ENCODE assay signal across 28 cellular contexts in genomic region chr4:72564789-72565188, GRCh38. TPM values are rescaled to one million over a fixed set of nuclear protein-coding genes. Genes with fewer than 3 reads are reported as not detected.
"Had no signal": no experiment of that assay in that cellular context is flagged by ENCODE, and none has a peak within 500 bp of the region (broad histone marks: within the 10 kb centered on the region; RNA-seq: fewer than 3 reads in every experiment).

No MANE protein-coding gene starts in this region.

- DNase-seq: naive thymus-derived CD4-positive, alpha-beta T cell; natural killer cell; occipital lobe; posterior cingulate gyrus; psoas muscle; right cardiac atrium; stimulated activated CD4-positive, alpha-beta T cell treated with anti-CD3 and anti-CD28 coated beads, Interleukin-15, amount 100 ng/mL, for 24 hours; stimulated activated CD4-positive, alpha-beta T cell treated with anti-CD3 and anti-CD28 coated beads, Interleukin-2, amount 100 ng/mL, for 24 hours; stimulated activated CD4-positive, alpha-beta T cell treated with anti-CD3 and anti-CD28 coated beads, Interleukin-2, amount 100 ng/mL, for 48 hours; stimulated activated CD4-positive, alpha-beta T cell treated with anti-CD3 and anti-CD28 coated beads, Interleukin-4, amount 100 ng/mL, for 24 hours; stimulated activated naive B cell treated with anti-CD40 and anti-IgM and Interleukin-4, amounts not matched to agents 10 μg/mL and 1 μg/mL and 100 μg/mL, for 72 hours; stimulated activated naive CD4-positive, alpha-beta T cell treated with Interleukin-2 at 50 U/mL for 16 hours; stomach; thyroid gland; upper lobe of left lung had no signal

- FAIRE-seq: urothelium cell line had no signal

- H3K27me3 ChIP-seq: neural progenitor cell, ovary, thyroid gland, tibial nerve, upper lobe of left lung, vagina had no signal

- H3K27ac ChIP-seq: neural progenitor cell, ovary, parathyroid adenoma, psoas muscle, skin epidermis, stomach, thoracic aorta, thyroid gland, tibial nerve, upper lobe of left lung, vagina had no signal

- H3K9me3 Mint-ChIP-seq: nephron; stimulated activated effector memory CD8-positive, alpha-beta T cell treated with anti-CD3 and anti-CD28 coated beads, Interleukin-12 subunit alpha, Interleukin-12 subunit beta, amount 100 ng/mL, for 72 hours; stimulated activated naive B cell treated with anti-CD40 and anti-IgM and Interleukin-4, amounts not matched to agents 10 μg/mL and 1 μg/mL and 100 μg/mL, for 72 hours; stimulated activated naive CD8-positive, alpha-beta T cell treated with anti-CD3 and anti-CD28 coated beads, Interleukin-15, Interleukin-2, amounts not matched to agents 100 ng/mL and 50 ng/mL, for 24 hours had no signal

- H3K9me3 ChIP-seq: ovary, psoas muscle, stomach, thoracic aorta, thyroid gland, tibial nerve, upper lobe of left lung, vagina had no signal

- H3K27ac Mint-ChIP-seq: naive thymus-derived CD4-positive, alpha-beta T cell; natural killer cell; nephron; neural progenitor cell; progenitor cell of endocrine pancreas; stimulated activated effector memory CD8-positive, alpha-beta T cell treated with anti-CD3 and anti-CD28 coated beads, Interleukin-12 subunit alpha, Interleukin-12 subunit beta, amount 100 ng/mL, for 72 hours; stimulated activated naive B cell treated with anti-CD40 and anti-IgM and Interleukin-4, amounts not matched to agents 10 μg/mL and 1 μg/mL and 100 μg/mL, for 72 hours; stimulated activated naive CD8-positive, alpha-beta T cell treated with anti-CD3 and anti-CD28 coated beads, Interleukin-15, Interleukin-2, amounts not matched to agents 100 ng/mL and 50 ng/mL, for 24 hours had no signal

- H3K4me3 ChIP-seq: neural progenitor cell, ovary, psoas muscle, skin epidermis, stomach, thoracic aorta, thyroid gland, tibial nerve, upper lobe of left lung, vagina had no signal

- ATAC-seq: naive thymus-derived CD4-positive, alpha-beta T cell; natural killer cell; psoas muscle; right cardiac atrium; sciatic nerve; stimulated activated effector memory CD8-positive, alpha-beta T cell treated with anti-CD3 and anti-CD28 coated beads, Interleukin-12 subunit alpha, Interleukin-12 subunit beta, amount 100 ng/mL, for 72 hours; stimulated activated naive B cell treated with anti-CD40 and anti-IgM and Interleukin-4, amounts not matched to agents 10 μg/mL and 1 μg/mL and 100 μg/mL, for 72 hours had no signal

- H3K4me3 Mint-ChIP-seq: naive thymus-derived CD4-positive, alpha-beta T cell; natural killer cell; nephron; neural progenitor cell; stimulated activated effector memory CD8-positive, alpha-beta T cell treated with anti-CD3 and anti-CD28 coated beads, Interleukin-12 subunit alpha, Interleukin-12 subunit beta, amount 100 ng/mL, for 72 hours; stimulated activated naive B cell treated with anti-CD40 and anti-IgM and Interleukin-4, amounts not matched to agents 10 μg/mL and 1 μg/mL and 100 μg/mL, for 72 hours; stimulated activated naive CD8-positive, alpha-beta T cell treated with anti-CD3 and anti-CD28 coated beads, Interleukin-15, Interleukin-2, amounts not matched to agents 100 ng/mL and 50 ng/mL, for 24 hours had no signal

- H3K9ac ChIP-seq: neural progenitor cell, parathyroid adenoma had no signal

- H3K36me3 Mint-ChIP-seq: stimulated activated effector memory CD8-positive, alpha-beta T cell treated with anti-CD3 and anti-CD28 coated beads, Interleukin-12 subunit alpha, Interleukin-12 subunit beta, amount 100 ng/mL, for 72 hours; stimulated activated naive B cell treated with anti-CD40 and anti-IgM and Interleukin-4, amounts not matched to agents 10 μg/mL and 1 μg/mL and 100 μg/mL, for 72 hours had no signal

- H3K36me3 ChIP-seq: neural progenitor cell, ovary, stomach, thoracic aorta, thyroid gland, tibial nerve, upper lobe of left lung, vagina had no signal

- H3K4me2 ChIP-seq: neural progenitor cell had no signal

- H3K4me1 ChIP-seq: psoas muscle had no signal

- H2AFZ ChIP-seq: neural progenitor cell, parathyroid adenoma had no signal

- H3K79me2 ChIP-seq: parathyroid adenoma had no signal

RNA-seq across cellular contexts. Expression of gene ADAMTS3, which starts 4.2 kb away (rescaled TPM):
- polyA plus RNA-seq: naive thymus-derived CD4-positive, alpha-beta T cell had no signal
